In the genomic region with DNA sequence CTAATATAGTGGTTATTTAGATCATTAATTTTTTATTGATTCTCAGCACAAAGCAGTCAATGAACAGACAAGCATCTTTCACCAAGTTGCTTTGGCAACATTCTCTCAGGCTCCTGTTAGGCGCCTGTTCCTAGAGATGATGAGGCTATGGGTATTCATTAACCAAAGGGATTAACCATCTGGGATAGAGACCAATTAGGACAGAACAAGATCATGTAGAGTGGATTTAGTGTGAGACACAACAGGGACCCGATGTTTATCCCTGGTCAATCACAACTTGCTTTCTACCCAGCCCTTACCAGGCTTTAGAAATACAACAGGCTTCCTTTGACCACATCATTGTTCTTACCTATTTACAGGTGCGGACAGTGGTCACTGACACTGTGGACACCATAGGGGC, we compare ENCODE assay signal across 17 cellular contexts.
DNase-seq lines count a peak whose midpoint lies in the region; ATAC-seq and TF ChIP-seq lines count a peak whose summit lies in the region.
"Had no signal": no experiment of that assay in that cellular context is flagged by ENCODE, and none has a peak within 500 bp of the region (broad histone marks: within the 10 kb centered on the region; RNA-seq: fewer than 3 reads in every experiment).

No MANE protein-coding gene starts in this region.

- no peaks in the 10 kb centered on the region for H3K27me3 ChIP-seq in adipocyte (replicated peaks; ENCODE audit: control insufficient read depth, insufficient read depth, low read length)
- no peaks in the 10 kb centered on the region for H3K27me3 ChIP-seq in suprapubic skin
- H3K27me3 ChIP-seq: Peyer's patch had no signal

- no peak for ATAC-seq in HG03432 (IDR thresholded peaks at IDR 0.05; ENCODE audit: unreplicated experiment)
- ATAC-seq: A549 had no signal

- H3K9me3 ChIP-seq in adipocyte (ENCODE audit: control insufficient read depth, low read length): no peaks in the 10 kb centered on the region
- H3K9me3 ChIP-seq in suprapubic skin: no peaks in the 10 kb centered on the region
- H3K9me3 ChIP-seq: A549, Caco-2, Peyer's patch had no signal

- H3K4me1 ChIP-seq in adipocyte (ENCODE audit: control insufficient read depth, insufficient read depth, low read length) (peaks cover 65% of the 10 kb centered on the region), suprapubic skin (peaks cover 3% of the 10 kb centered on the region)
- H3K4me1 ChIP-seq: A549, Caco-2 had no signal

- H3K9ac ChIP-seq in adipocyte (ENCODE audit: low read length): peak overlapping the region; percentile 32

- H3K4me3 ChIP-seq in adipocyte (ENCODE audit: low read length) (peak overlapping the region; percentile 66), suprapubic skin (no peak overlapping the region)
- H3K4me3 ChIP-seq: A549, Peyer's patch had no signal

- TF ChIP-seq EP300 in suprapubic skin (IDR thresholded peaks at IDR 0.05): no peak

- H3K36me3 ChIP-seq in adipocyte (ENCODE audit: control insufficient read depth, insufficient read depth, low read length, severe bottlenecking): no peaks in the 10 kb centered on the region
- H3K36me3 ChIP-seq in suprapubic skin: peaks cover 4% of the 10 kb centered on the region
- H3K36me3 ChIP-seq: Peyer's patch had no signal

- TF ChIP-seq POLR2A in suprapubic skin (IDR thresholded peaks at IDR 0.05): no peak

- H3K27ac ChIP-seq in suprapubic skin: peak overlapping the region; percentile 60
- H3K27ac ChIP-seq: A549 had no signal

- WGBS in suprapubic skin: 80% methylated on average over 3 of the region's 3 CpGs

- DNase-seq in DMS53 (lab: John Stamatoyannopoulos, UW): peak; percentile 49
- DNase-seq in adipocyte (ENCODE audit: low read depth): no peak
- peak; percentile 31 for DNase-seq in kidney tubule cell (ENCODE audit: low spot score)
- DNase-seq in suprapubic skin (ENCODE audit: low spot score in 2 of 2): no peak
- DNase-seq in AG20443 (ENCODE audit: low spot score): no peak
- DNase-seq in stimulated activated CD4-positive, alpha-beta T cell treated with anti-CD3 and anti-CD28 coated beads, Interleukin-4, amount 100 ng/mL, for 1 hour: no peak
- DNase-seq: AML-193, Caco-2, GF-D8, GOT3, KBM-7, NCI-H1048, NCI-H1694, Peyer's patch, Right ventricle myocardium superior had no signal

- no peak for TF ChIP-seq CTCF in suprapubic skin (IDR thresholded peaks at IDR 0.05)

Comparison
In these comparisons a context has a peak if more than half of its experiments do, and no peak if none do; other contexts are left out.
1. DNase-seq: peak in DMS53 (single experiment) and kidney tubule cell (single experiment); none in adipocyte (single experiment), suprapubic skin (0 of 2), AG20443 (single experiment) and stimulated activated CD4-positive, alpha-beta T cell treated with anti-CD3 and anti-CD28 coated beads, Interleukin-4, amount 100 ng/mL, for 1 hour (single experiment).